ENCODE assay signal across 11 cellular contexts in the genomic region with DNA sequence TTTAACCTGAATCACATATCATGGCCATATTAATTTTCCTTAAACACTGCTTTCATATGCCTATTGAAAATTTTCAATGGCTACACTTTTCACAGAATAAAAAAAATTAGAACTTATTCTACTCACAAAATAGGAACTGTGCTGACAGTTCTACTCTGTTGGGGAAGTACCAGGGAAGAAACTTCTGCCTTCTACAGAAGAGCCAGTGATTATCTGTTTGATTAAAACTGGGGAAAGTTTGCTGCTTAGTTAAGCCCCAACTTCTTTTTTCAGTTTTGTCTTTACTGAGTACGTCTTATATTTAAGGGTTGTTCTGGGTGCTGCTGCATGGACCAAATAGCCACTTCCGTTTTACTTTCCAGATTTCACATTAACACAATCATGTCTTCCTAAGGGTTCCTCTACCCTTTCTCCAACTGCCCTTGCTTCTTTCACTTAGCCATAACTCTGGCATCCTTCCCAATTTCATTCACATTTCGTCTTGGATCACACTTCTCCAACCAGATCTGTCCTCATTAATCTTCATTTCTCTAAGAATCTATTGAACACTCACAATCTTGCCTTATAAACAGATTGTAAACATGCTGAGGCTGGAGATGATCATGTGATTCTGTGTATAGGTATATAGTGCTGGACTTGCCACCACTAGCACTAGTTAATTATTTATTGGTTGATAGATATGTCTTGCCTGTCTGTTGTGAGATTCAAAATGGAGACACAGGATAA. TPM values are rescaled to one million over a fixed set of nuclear protein-coding genes. Genes with fewer than 3 reads are reported as not detected.
DNase-seq lines count a peak whose midpoint lies in the region; ATAC-seq, FAIRE-seq and TF ChIP-seq lines count a peak whose summit lies in the region.
"Had no signal": no experiment of that assay in that cellular context is flagged by ENCODE, and none has a peak within 500 bp of the region (broad histone marks: within the 10 kb centered on the region; RNA-seq: fewer than 3 reads in every experiment).

No MANE protein-coding gene starts in this region.

- FAIRE-seq in GM18507 (lab: Jason Lieb, UNC) (peak; percentile 65), HTR-8/SVneo (lab: Jason Lieb, UNC) (no peak)

- H3K27me3 ChIP-seq in neutrophil (no peaks in the 10 kb centered on the region), BE2C (no peaks in the 10 kb centered on the region)

- no peak for DNase-seq in GM18507 (ENCODE audit: extremely low spot score, insufficient read length, low read depth)
- peak; percentile 56 for DNase-seq in LNCaP clone FGC (ENCODE audit: low read depth)
- no peak for DNase-seq in NCI-H1436 treated with DMSO at 0.1 percent for 48 hours (lab: John Stamatoyannopoulos, UW)
- DNase-seq in BE2C, result no peak
- no peak for DNase-seq in activated CD4-positive, alpha-beta T cell treated with anti-CD3 and anti-CD28 coated beads for 4 hours
- DNase-seq in HTR-8/SVneo (ENCODE audit: insufficient read length, low spot score), result no peak
- DNase-seq: KG1, Right ventricle myocardium superior had no signal

- peak; percentile 19 for ATAC-seq in GM21529 (IDR thresholded peaks at IDR 0.05; ENCODE audit: unreplicated experiment)
- ATAC-seq: esophagus mucosa had no signal

- H3K9me3 ChIP-seq in neutrophil, result no peaks in the 10 kb centered on the region
- H3K9me3 ChIP-seq in BE2C, result no peaks in the 10 kb centered on the region

- H3K27ac ChIP-seq in neutrophil, result peak overlapping the region; percentile 87

- peaks cover 34 to 41% of the 10 kb centered on the region in 2 experiments for H3K4me1 ChIP-seq in neutrophil (ENCODE audit: control insufficient read depth in 1 of 2, insufficient read depth in 1 of 2, low read depth in 1 of 2, low read length in 1 of 2)
- no peaks in the 10 kb centered on the region for H3K4me1 ChIP-seq in BE2C

- H3K4me3 ChIP-seq in LNCaP clone FGC (ENCODE audit: low read depth, low read length) (no peak overlapping the region), neutrophil (ENCODE audit: low read depth in 1 of 2, low read length in 1 of 2) (no peak overlapping the region), BE2C (ENCODE audit: low read depth, low read length) (no peak overlapping the region)

- H3K36me3 ChIP-seq in neutrophil, result no peaks in the 10 kb centered on the region
- H3K36me3 ChIP-seq in BE2C, result no peaks in the 10 kb centered on the region

- TF ChIP-seq CTCF in LNCaP clone FGC (IDR thresholded peaks at IDR 0.05; ENCODE audit: control insufficient read depth, extremely low read depth, insufficient read depth) (no peak), neutrophil (IDR thresholded peaks at IDR 0.05) (no peak), BE2C (IDR thresholded peaks at IDR 0.05; ENCODE audit: low read depth, low read length) (no peak)

RNA-seq across cellular contexts. Expression of a gene that starts 1.9 kb away (rescaled TPM):
- polyA plus RNA-seq in BE2C (2012; ENCODE audit: insufficient read depth, insufficient read length, low read depth), result 38.2 TPM
